ENCODE assay signal across 9 cellular contexts in genomic region chr14:106883218-106883692, GRCh38.
DNase-seq lines count a peak whose midpoint lies in the region; ATAC-seq, FAIRE-seq and TF ChIP-seq lines count a peak whose summit lies in the region.
"Had no signal": no experiment of that assay in that cellular context is flagged by ENCODE, and none has a peak within 500 bp of the region (broad histone marks: within the 10 kb centered on the region; RNA-seq: fewer than 3 reads in every experiment).

No MANE protein-coding gene starts in this region.

- peak; percentile 44 for TF ChIP-seq CTCF in fibroblast of the aortic adventitia (IDR thresholded peaks at IDR 0.05; ENCODE audit: insufficient read depth, low read length)

- no peak for ATAC-seq in HG02870 (IDR thresholded peaks at IDR 0.05; ENCODE audit: unreplicated experiment)

- no peak for TF ChIP-seq POLR2A in GM12891 (IDR thresholded peaks at IDR 0.05; ENCODE audit: low read depth, low read length)

- peak; percentile 49 for DNase-seq in NCI-H1694 (lab: John Stamatoyannopoulos, UW)
- no peak for DNase-seq in NCI-H1694 treated with DMSO at 0.1 percent for 48 hours (lab: John Stamatoyannopoulos, UW)
- DNase-seq in T-helper 9 cell: peak; percentile 21
- no peak for DNase-seq in fibroblast of the aortic adventitia (ENCODE audit: low read depth)
- DNase-seq in stimulated activated CD8-positive, alpha-beta memory T cell treated with anti-CD3 and anti-CD28 coated beads, Interleukin-4, amount 100 ng/mL, for 48 hours: peak; percentile 76
- DNase-seq in HTR-8/SVneo (ENCODE audit: insufficient read length, low spot score): no peak
- DNase-seq in GM12891 (ENCODE audit: insufficient read length, low spot score): no peak
- DNase-seq: NCI-H1092 treated with DMSO at 0.1 percent for 48 hours had no signal

- no peak overlapping the region for H3K4me3 ChIP-seq in fibroblast of the aortic adventitia (ENCODE audit: low read depth, low read length)

- FAIRE-seq in HTR-8/SVneo (lab: Jason Lieb, UNC): no peak
- FAIRE-seq in GM12891 (lab: Jason Lieb, UNC): no peak

TF ChIP-seq in GM12891, 5 proteins besides CTCF, POLR2A, EP300 and RAD21:
- TF ChIP-seq TAF1 (IDR thresholded peaks at IDR 0.05; ENCODE audit: low read depth, low read length) (no peak), PAX5 (IDR thresholded peaks at IDR 0.05; ENCODE audit: insufficient read depth, low read length, severe bottlenecking) (no peak), POU2F2 (IDR thresholded peaks at IDR 0.05; ENCODE audit: low read depth, low read length) (no peak), SPI1 (IDR thresholded peaks at IDR 0.05; ENCODE audit: low read depth, low read length) (no peak), POLR2AphosphoS5 (IDR thresholded peaks at IDR 0.05; ENCODE audit: low read depth, low read length) (no peak)
TF ChIP-seq in GM12891: peak in this region for 0.

Comparison
In these comparisons a context has a peak if more than half of its experiments do, and no peak if none do; other contexts are left out.
1. DNase-seq: peak in NCI-H1694 (single experiment), T-helper 9 cell (single experiment) and stimulated activated CD8-positive, alpha-beta memory T cell treated with anti-CD3 and anti-CD28 coated beads, Interleukin-4, amount 100 ng/mL, for 48 hours (single experiment); none in NCI-H1694 treated with DMSO at 0.1 percent for 48 hours (single experiment), fibroblast of the aortic adventitia (single experiment), HTR-8/SVneo (single experiment) and GM12891 (single experiment).